Comparison of ENCODE assay signal across 8 cellular contexts in genomic region chr2:237156131-237156856, GRCh38.
A peak's percentile ranks its signal among the peaks of the same experiment; 100 is the strongest.
DNase-seq lines count a peak whose midpoint lies in the region; ATAC-seq, FAIRE-seq and TF ChIP-seq lines count a peak whose summit lies in the region.
"Had no signal": no experiment of that assay in that cellular context is flagged by ENCODE, and none has a peak within 500 bp of the region (broad histone marks: within the 10 kb centered on the region; RNA-seq: fewer than 3 reads in every experiment).

No MANE protein-coding gene starts in this region.

- H3K9ac ChIP-seq in astrocyte (ENCODE audit: low read length) = peak overlapping the region; percentile 84

- no peak overlapping the region for H3K4me3 Mint-ChIP-seq in astrocyte (ENCODE audit: unreplicated experiment)
- H3K4me3 Mint-ChIP-seq in natural killer cell = no peak overlapping the region

- H3K27me3 ChIP-seq in astrocyte (ENCODE audit: insufficient read depth, low read length) = no peaks in the 10 kb centered on the region
- H3K27me3 ChIP-seq in thyroid gland = no peaks in the 10 kb centered on the region

- H3K4me1 Mint-ChIP-seq in astrocyte (ENCODE audit: low read depth, unreplicated experiment) (peaks cover 27% of the 10 kb centered on the region), natural killer cell (peaks cover 0 to 6% of the 10 kb centered on the region in 2 donors)

- H3K27ac ChIP-seq in astrocyte (ENCODE audit: low read depth, low read length) = peak overlapping the region; percentile 97
- peak overlapping the region in 2 of 3 donors; percentile 61 to 70 for H3K27ac ChIP-seq in thyroid gland

- no peak for ATAC-seq in natural killer cell
- ATAC-seq in GM18505 (IDR thresholded peaks at IDR 0.05; ENCODE audit: unreplicated experiment) = no peak

- peak; percentile 5 for FAIRE-seq in astrocyte (lab: Jason Lieb, UNC)
- FAIRE-seq: frontal cortex had no signal

- 51 to 60% methylated on average over 30 of the region's 30 CpGs for WGBS in thyroid gland, 2 donors

- peak; percentile 44 for DNase-seq in NOMO-1 treated with DMSO at 0.1 percent for 48 hours (lab: John Stamatoyannopoulos, UW; ENCODE audit: unreplicated experiment)
- DNase-seq in astrocyte (ENCODE audit: low read depth) = peak; percentile 92
- peak; percentile 63 for DNase-seq in occipital lobe (lab: John Stamatoyannopoulos, UW)
- DNase-seq in thyroid gland = no peak
- no peak for DNase-seq in natural killer cell
- no peak for DNase-seq in G401 (ENCODE audit: low spot score)

- peaks cover under 1% of the 10 kb centered on the region for H3K9me3 Mint-ChIP-seq in astrocyte (ENCODE audit: unreplicated experiment)
- H3K9me3 Mint-ChIP-seq in natural killer cell = no peaks in the 10 kb centered on the region

- H3K36me3 ChIP-seq in astrocyte (ENCODE audit: insufficient read depth, low read length) = no peaks in the 10 kb centered on the region
- H3K36me3 ChIP-seq in thyroid gland = no peaks in the 10 kb centered on the region

- H3K36me3 Mint-ChIP-seq in astrocyte (ENCODE audit: low read depth, unreplicated experiment) (peaks cover 9% of the 10 kb centered on the region), natural killer cell (no peaks in the 10 kb centered on the region)

- H3K4me1 ChIP-seq in astrocyte (ENCODE audit: insufficient read depth, low read length) (peaks cover 29% of the 10 kb centered on the region), thyroid gland (no peaks in the 10 kb centered on the region)

- peak overlapping the region; percentile 35 for H2AFZ ChIP-seq in astrocyte (ENCODE audit: low read depth, low read length)

- in situ Hi-C loops in G401 (cut with HindIII; ENCODE audit: low sequenced_read_pairs) = no loop called here

- TF ChIP-seq CTCF in astrocyte (IDR thresholded peaks at IDR 0.05; ENCODE audit: insufficient read depth, low read depth, low read length) (no peak), thyroid gland (IDR thresholded peaks at IDR 0.05) (no peak), natural killer cell (IDR thresholded peaks at IDR 0.05) (no peak)

- TF ChIP-seq POLR2A in thyroid gland (IDR thresholded peaks at IDR 0.05) (no peak), GM18505 (IDR thresholded peaks at IDR 0.05; ENCODE audit: borderline replicate concordance, extremely low read depth, insufficient read depth, insufficient read length) (no peak)

- no peaks in the 10 kb centered on the region for H4K20me1 ChIP-seq in astrocyte (ENCODE audit: insufficient read depth, low read length)

- peak overlapping the region; percentile 70 for H3K4me2 ChIP-seq in astrocyte (ENCODE audit: low read length)

- H3K27ac Mint-ChIP-seq in astrocyte (ENCODE audit: unreplicated experiment) (peak overlapping the region; percentile 83), natural killer cell (no peak overlapping the region)

- H3K79me2 ChIP-seq in astrocyte (ENCODE audit: insufficient read depth, low read length) = no peaks in the 10 kb centered on the region

- intact Hi-C loops in thyroid gland (cut with DNase I) = loop anchor here (10.0 kb wide), 2 partner anchors 319 to 419 kb away; no protein-coding TSS in a partner anchor
- intact Hi-C loops in natural killer cell (cut with micrococcal nuclease) = no loop called here

- H3K27me3 Mint-ChIP-seq in astrocyte (ENCODE audit: low read depth, unreplicated experiment) (peaks cover 3% of the 10 kb centered on the region), natural killer cell (ENCODE audit: low read depth in 2 of 2) (peaks cover 7 to 20% of the 10 kb centered on the region in 2 donors)

- H3K9me3 ChIP-seq in astrocyte (ENCODE audit: insufficient read depth, low read depth, low read length) (no peaks in the 10 kb centered on the region), thyroid gland (no peaks in the 10 kb centered on the region)

- no peak overlapping the region for H3K4me3 ChIP-seq in astrocyte (ENCODE audit: insufficient read depth, low read depth, low read length)
- H3K4me3 ChIP-seq in thyroid gland (replicated peaks in 1 of 3) = no peak overlapping the region

Comparison
In these comparisons a context has a peak if more than half of its experiments do, and no peak if none do; other contexts are left out.
1. DNase-seq: peak in NOMO-1 treated with DMSO at 0.1 percent for 48 hours (single experiment), astrocyte (single experiment) and occipital lobe (single experiment); none in thyroid gland (0 of 2), natural killer cell (single experiment) and G401 (single experiment).